Comparison of ENCODE assay signal across 8 cellular contexts in the genomic region with DNA sequence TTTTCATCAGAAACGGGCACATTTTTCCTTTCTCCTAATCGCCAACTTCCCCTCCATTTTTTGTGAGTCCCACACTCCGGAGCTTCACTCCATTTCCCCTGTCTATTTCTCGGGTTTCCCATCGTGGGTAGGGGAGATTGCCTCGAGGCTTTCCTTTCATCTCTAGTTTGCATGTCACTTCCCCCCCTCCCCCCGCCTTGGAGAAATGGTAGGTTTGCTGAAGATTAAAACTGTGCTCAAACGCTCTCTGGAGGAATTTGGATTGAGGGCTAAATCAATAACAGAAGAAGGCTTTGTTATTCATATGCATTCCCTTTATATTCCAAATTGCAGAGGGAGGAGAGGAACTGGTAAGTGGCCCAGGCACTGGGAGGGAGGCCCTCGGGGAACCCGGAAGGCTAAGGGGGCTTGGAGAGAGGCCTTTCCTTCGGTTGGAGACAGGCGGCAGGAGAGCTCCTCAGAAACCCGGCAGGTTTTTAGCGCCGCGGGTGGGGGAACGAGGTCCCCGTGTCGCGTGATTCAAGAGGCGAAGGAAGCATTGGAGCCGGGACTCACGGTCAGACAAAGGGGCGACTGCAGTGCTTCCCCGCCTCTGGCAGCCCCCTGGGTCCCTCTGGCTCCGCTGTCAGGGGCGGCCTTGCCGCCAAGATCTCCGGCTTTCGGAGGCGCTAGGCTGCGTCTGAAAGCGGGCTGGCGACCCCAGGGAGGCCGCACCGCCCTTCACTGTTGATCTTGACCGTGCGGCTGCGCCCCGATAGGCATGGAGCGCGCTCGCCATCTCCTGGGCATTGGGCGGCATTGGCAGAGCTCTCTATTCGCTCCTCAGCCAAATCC. TPM values are rescaled to one million over a fixed set of nuclear protein-coding genes. Genes with fewer than 3 reads are reported as not detected.
A peak's percentile ranks its signal among the peaks of the same experiment; 100 is the strongest.
DNase-seq lines count a peak whose midpoint lies in the region; ATAC-seq, FAIRE-seq and TF ChIP-seq lines count a peak whose summit lies in the region.

No MANE protein-coding gene starts in this region.

- H3K27me3 ChIP-seq in lower lobe of right lung (ENCODE audit: low read depth), result peaks cover 98% of the 10 kb centered on the region

- no peaks in the 10 kb centered on the region for H3K9me3 ChIP-seq in lower lobe of right lung

- intact Hi-C loops in lower lobe of right lung (cut with DNase I), result loop anchor here (10.0 kb wide), 1 partner anchor 402 kb away; no protein-coding TSS in a partner anchor

- ATAC-seq in HG03064 (IDR thresholded peaks at IDR 0.05; ENCODE audit: low read depth, unreplicated experiment) (peak; percentile 69), lower lobe of right lung (peak; percentile 86 to 95)
- peak; percentile 68 to 77 for ATAC-seq in activated CD4-positive, CD25-positive, alpha-beta regulatory T cell treated with anti-CD3 and anti-CD28 coated beads, Interleukin-2, amount 50 U/mL, for 24 hours

- H3K4me1 ChIP-seq in lower lobe of right lung, result peaks cover 26% of the 10 kb centered on the region

- no peaks in the 10 kb centered on the region for H3K36me3 ChIP-seq in lower lobe of right lung

- DNase-seq in AG08396 (ENCODE audit: low spot score) (peak; percentile 88), GM18507 (ENCODE audit: extremely low spot score, insufficient read length, low read depth) (peak; percentile 30), NCI-H2196 treated with DMSO at 0.1 percent for 48 hours (lab: John Stamatoyannopoulos, UW; ENCODE audit: unreplicated experiment) (peak; percentile 80), dermis blood vessel endothelial cell (peak; percentile 85), lower lobe of right lung (peak; percentile 71)
- peak; percentile 18 to 56 (median 29) for DNase-seq in stimulated activated CD4-positive, alpha-beta T cell treated with anti-CD3 and anti-CD28 coated beads, TNF-alpha, amount 100 ng/mL, for 24 hours (ENCODE audit: low read depth in 3 of 3)

- peak; percentile 65 for FAIRE-seq in GM18507 (lab: Jason Lieb, UNC)

- H3K4me3 ChIP-seq in lower lobe of right lung, result peak overlapping the region; percentile 54

- no peak overlapping the region for H3K27ac ChIP-seq in lower lobe of right lung

- TF ChIP-seq CTCF in lower lobe of right lung (IDR thresholded peaks at IDR 0.05), result peak; percentile 86

RNA-seq across cellular contexts. Expression of a gene that starts 2.4 kb away (rescaled TPM):
- total RNA-seq in dermis blood vessel endothelial cell (not detected in 2 replicates), lower lobe of right lung (not detected)

RNA-seq across cellular contexts. Expression of a gene that starts 4.7 kb away (rescaled TPM):
- total RNA-seq in dermis blood vessel endothelial cell (under 0.01 TPM in 1 of 2 replicates, not detected in the other), lower lobe of right lung (not detected)

RNA-seq across cellular contexts. Expression of a gene that starts 9.9 kb away (rescaled TPM):
- total RNA-seq in dermis blood vessel endothelial cell, result 0.17 TPM in 1 of 2 replicates, not detected in the other
- not detected for total RNA-seq in lower lobe of right lung

RNA-seq across cellular contexts. Expression of a gene that starts 13.4 kb away (rescaled TPM):
- total RNA-seq in dermis blood vessel endothelial cell (not detected in 2 replicates), lower lobe of right lung (not detected)

RNA-seq across cellular contexts. Expression of a gene that starts 19.4 kb away (rescaled TPM):
- total RNA-seq in dermis blood vessel endothelial cell, result 7.7 and 15.2 TPM in 2 replicates
- total RNA-seq in lower lobe of right lung, result not detected

Comparison
In these comparisons a context has a peak if more than half of its experiments do, and no peak if none do; other contexts are left out.
1. DNase-seq: peak in every context shown above with its lines; median percentile 88 in AG08396; 85 in dermis blood vessel endothelial cell; 80 in NCI-H2196 treated with DMSO at 0.1 percent for 48 hours; 71 in lower lobe of right lung; 30 in GM18507; 29 in stimulated activated CD4-positive, alpha-beta T cell treated with anti-CD3 and anti-CD28 coated beads, TNF-alpha, amount 100 ng/mL, for 24 hours.